In genomic region chr11:68164437-68164836, GRCh38 we compare ENCODE assay signal across 20 cellular contexts. TPM values are rescaled to one million over a fixed set of nuclear protein-coding genes. Genes with fewer than 3 reads are reported as not detected.
DNase-seq lines count a peak whose midpoint lies in the region; ATAC-seq and TF ChIP-seq lines count a peak whose summit lies in the region.
"Had no signal": no experiment of that assay in that cellular context is flagged by ENCODE, and none has a peak within 500 bp of the region (broad histone marks: within the 10 kb centered on the region; RNA-seq: fewer than 3 reads in every experiment).

No MANE protein-coding gene starts in this region.

- H3K27me3 ChIP-seq in adipocyte (replicated peaks; ENCODE audit: control insufficient read depth, insufficient read depth, low read length): no peaks in the 10 kb centered on the region
- no peaks in the 10 kb centered on the region for H3K27me3 ChIP-seq in aorta (ENCODE audit: control insufficient read depth in 1 of 2, insufficient read depth in 2 of 2, low read length in 1 of 2)

- TF ChIP-seq CTCF in foreskin fibroblast (IDR thresholded peaks at IDR 0.05; ENCODE audit: low read depth, low read length) (no peak), coronary artery (IDR thresholded peaks at IDR 0.05) (no peak)

- H3K4me1 ChIP-seq in adipocyte (ENCODE audit: control insufficient read depth, insufficient read depth, low read length): peaks cover 13% of the 10 kb centered on the region
- H3K4me1 ChIP-seq in aorta (ENCODE audit: control insufficient read depth in 1 of 2, insufficient read depth in 2 of 2, low read length in 2 of 2): no peaks in the 10 kb centered on the region

- no peak for ATAC-seq in HG02973 (IDR thresholded peaks at IDR 0.05; ENCODE audit: unreplicated experiment)
- no peak for ATAC-seq in aorta (ENCODE audit: low FRiP score)
- ATAC-seq: activated CD8-positive, alpha-beta memory T cell treated with anti-CD3 and anti-CD28 coated beads, Interleukin-2, amount 10 ng/mL, durations not matched to agents 7 days and 5 days; HepG2 had no signal

- H3K9me3 ChIP-seq in adipocyte (ENCODE audit: control insufficient read depth, low read length): no peaks in the 10 kb centered on the region
- H3K9me3 ChIP-seq in aorta (ENCODE audit: control insufficient read depth, low read length): no peaks in the 10 kb centered on the region

- no peak overlapping the region for H3K4me3 ChIP-seq in adipocyte (ENCODE audit: low read length)
- no peak overlapping the region for H3K4me3 ChIP-seq in foreskin fibroblast (ENCODE audit: low read depth in 1 of 2, low read length in 2 of 2)
- H3K4me3 ChIP-seq in coronary artery: no peak overlapping the region
- H3K4me3 ChIP-seq in aorta (ENCODE audit: low read length in 2 of 2): no peak overlapping the region

- WGBS in aorta, 2 donors: 92 to 94% methylated on average over 2 of the region's 2 CpGs

- H3K36me3 ChIP-seq in adipocyte (ENCODE audit: control insufficient read depth, insufficient read depth, low read length, severe bottlenecking): peaks cover 49% of the 10 kb centered on the region
- H3K36me3 ChIP-seq in aorta (ENCODE audit: control insufficient read depth in 1 of 2, insufficient read depth in 2 of 2, low read length in 1 of 2): peaks cover 7 to 11% of the 10 kb centered on the region in 2 donors

- DNase-seq in A172 (ENCODE audit: low spot score): peak; percentile 43
- DNase-seq in HCEC 1CT: peak; percentile 73
- DNase-seq in adipocyte (ENCODE audit: low read depth): peak; percentile 13
- DNase-seq in foreskin fibroblast: peak; percentile 52 to 82
- no peak for DNase-seq in coronary artery (ENCODE audit: low spot score)
- DNase-seq in HuH-7 (ENCODE audit: low spot score): no peak
- DNase-seq in aorta: no peak
- DNase-seq: activated B cell treated with CpG ODN at 0.5 μM for 24 hours; activated CD8-positive, alpha-beta memory T cell treated with anti-CD3 and anti-CD28 coated beads, Interleukin-2, amount 10 ng/mL, durations not matched to agents 7 days and 5 days; activated naive CD4-positive, alpha-beta T cell treated with anti-CD3 and anti-CD28 coated beads, Interleukin-2, amount 10 ng/mL, durations not matched to agents 7 days and 5 days; GDM1; H7; NCI-H1048; NCI-H82; occipital lobe; RPMI8226; stimulated activated CD4-positive, alpha-beta T cell treated with anti-CD3 and anti-CD28 coated beads, Interleukin-4, amount 100 ng/mL, for 1 hour; trophoblast cell had no signal

- H3K9ac ChIP-seq in adipocyte (ENCODE audit: low read length): no peak overlapping the region

- intact Hi-C loops in aorta (cut with DNase I): no loop called here

- no peak overlapping the region for H3K27ac ChIP-seq in coronary artery
- no peak overlapping the region for H3K27ac ChIP-seq in aorta (ENCODE audit: low read depth in 1 of 2, low read length in 2 of 2)

RNA-seq across cellular contexts. Expression of gene CHKA, which starts 43.2 kb away (rescaled TPM):
- 18.6 and 26.9 TPM in 2 replicates for total RNA-seq in A172 (2014; rRNA removed; shearing (Covaris generic))
- 10 to 100 TPM; 15.2 to 19.9 TPM for total RNA-seq in aorta
- polyA plus RNA-seq in aorta: 1 to 10 TPM; 8.2 to 8.9 TPM

RNA-seq across cellular contexts. Expression of gene KMT5B, which starts 48.7 kb away (rescaled TPM):
- 16.7 and 19.1 TPM in 2 replicates for total RNA-seq in A172 (2014; rRNA removed; shearing (Covaris generic))
- total RNA-seq in aorta: 10 to 100 TPM; 39.9 to 49.6 TPM
- polyA plus RNA-seq in aorta: 10 to 100 TPM; 24.4 to 27.9 TPM

Comparison
In these comparisons a context has a peak if more than half of its experiments do, and no peak if none do; other contexts are left out.
1. DNase-seq: peak in A172 (single experiment), HCEC 1CT (single experiment), adipocyte (single experiment) and foreskin fibroblast (2 of 2); none in coronary artery (single experiment), HuH-7 (single experiment) and aorta (0 of 2).